Comparison of ENCODE assay signal across 24 cellular contexts in the genomic region with DNA sequence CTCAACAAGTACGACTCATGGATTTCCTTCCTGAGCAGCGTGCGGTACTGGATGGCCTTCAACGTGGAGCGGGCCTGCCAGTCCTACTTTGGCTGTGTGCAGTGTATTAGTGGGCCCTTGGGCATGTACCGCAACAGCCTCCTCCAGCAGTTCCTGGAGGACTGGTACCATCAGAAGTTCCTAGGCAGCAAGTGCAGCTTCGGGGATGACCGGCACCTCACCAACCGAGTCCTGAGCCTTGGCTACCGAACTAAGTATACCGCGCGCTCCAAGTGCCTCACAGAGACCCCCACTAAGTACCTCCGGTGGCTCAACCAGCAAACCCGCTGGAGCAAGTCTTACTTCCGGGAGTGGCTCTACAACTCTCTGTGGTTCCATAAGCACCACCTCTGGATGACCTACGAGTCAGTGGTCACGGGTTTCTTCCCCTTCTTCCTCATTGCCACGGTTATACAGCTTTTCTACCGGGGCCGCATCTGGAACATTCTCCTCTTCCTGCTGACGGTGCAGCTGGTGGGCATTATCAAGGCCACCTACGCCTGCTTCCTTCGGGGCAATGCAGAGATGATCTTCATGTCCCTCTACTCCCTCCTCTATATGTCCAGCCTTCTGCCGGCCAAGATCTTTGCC.
"Had no signal": no experiment of that assay in that cellular context is flagged by ENCODE, and none has a peak within 500 bp of the region (broad histone marks: within the 10 kb centered on the region; RNA-seq: fewer than 3 reads in every experiment).

No MANE protein-coding gene starts in this region.

- ATAC-seq: activated naive CD8-positive, alpha-beta T cell treated with anti-CD3 and anti-CD28 coated beads, Interleukin-2, amount 50 U/mL, for 24 hours; left lobe of liver; lower lobe of right lung; mucosa of descending colon; pancreas; stimulated activated effector memory CD8-positive, alpha-beta T cell treated with anti-CD3 and anti-CD28 coated beads, Interleukin-12 subunit alpha, Interleukin-12 subunit beta, amount 100 ng/mL, for 72 hours had no signal

- H3K4me3 ChIP-seq: lower lobe of right lung, mucosa of descending colon, pancreas, right atrium auricular region, thoracic aorta, vagina had no signal

- H3K9me3 ChIP-seq: lower lobe of right lung, mucosa of descending colon, pancreas, right atrium auricular region, thoracic aorta, vagina had no signal

- H3K36me3 ChIP-seq: pancreas had no signal

- H3K27ac ChIP-seq: lower lobe of right lung, pancreas, right atrium auricular region, thoracic aorta, vagina, WERI-Rb-1 had no signal

- H3K27me3 ChIP-seq: pancreas, right atrium auricular region, vagina had no signal

- DNase-seq: activated CD4-positive, alpha-beta memory T cell treated with anti-CD3 and anti-CD28 coated beads for 36 hours; activated CD4-positive, alpha-beta T cell treated with anti-CD3 and anti-CD28 coated beads, Interleukin-2, amount 10 ng/mL, durations not matched to agents 24 days and 14 days; activated CD4-positive, CD25-positive, alpha-beta regulatory T cell treated with anti-CD3 and anti-CD28 coated beads, Interleukin-2, amount 50 U/mL, for 72 hours; activated naive CD8-positive, alpha-beta T cell treated with anti-CD3 and anti-CD28 coated beads, Interleukin-2, amount 50 U/mL, for 24 hours; activated T-cell treated with anti-CD3 and anti-CD28 coated beads, Interleukin-2, amount 50 U/mL, for 48 hours; amygdala; central memory CD4-positive, alpha-beta T cell; dermis blood vessel endothelial cell; effector CD4-positive, alpha-beta T cell; kidney glomerular epithelial cell; lower lobe of right lung; mesendoderm; stimulated activated CD4-positive, alpha-beta T cell treated with anti-CD3 and anti-CD28 coated beads, Interleukin-12 subunit alpha, Interleukin-12 subunit beta, amount 100 ng/mL, for 4 hours; stimulated activated CD4-positive, alpha-beta T cell treated with anti-CD3 and anti-CD28 coated beads, Interleukin-4, amount 100 ng/mL, for 24 hours; SW 1271; T1000; WERI-Rb-1 had no signal
